11 cellular contexts compared by ENCODE assay signal in genomic region chr7:28061824-28062196, GRCh38.
DNase-seq lines count a peak whose midpoint lies in the region; ATAC-seq, FAIRE-seq and TF ChIP-seq lines count a peak whose summit lies in the region.
"Had no signal": no experiment of that assay in that cellular context is flagged by ENCODE, and none has a peak within 500 bp of the region (broad histone marks: within the 10 kb centered on the region; RNA-seq: fewer than 3 reads in every experiment).

No MANE protein-coding gene starts in this region.

- H3K9me3 ChIP-seq in neutrophil (no peaks in the 10 kb centered on the region), HepG2 (ENCODE audit: low read length) (no peaks in the 10 kb centered on the region)
- H3K9me3 ChIP-seq: prostate gland had no signal

- H4K20me1 ChIP-seq in HepG2 (ENCODE audit: insufficient read depth, low read length), result no peaks in the 10 kb centered on the region

- no peaks in the 10 kb centered on the region for H3K79me2 ChIP-seq in HepG2 (ENCODE audit: insufficient read depth, low read length)

- no TSS peak for BruUV-seq in HepG2 (replicated peaks; lab: Mats Ljungman, UMichigan)

- H3K27me3 ChIP-seq in neutrophil, result no peaks in the 10 kb centered on the region
- H3K27me3 ChIP-seq in HepG2 (ENCODE audit: control insufficient read depth in 1 of 2, insufficient read depth in 2 of 2, low read length in 2 of 2), result no peaks in the 10 kb centered on the region; a peak in 1 of 5 replicates

- no peak for TF ChIP-seq RAD21 in HepG2 (CRISPR knock-in tag; IDR thresholded peaks at IDR 0.05)

- no peak for TF ChIP-seq POLR2A in HepG2 (IDR thresholded peaks at IDR 0.05; ENCODE audit: insufficient read depth in 1 of 2, low read depth in 2 of 2, low read length in 2 of 2)

- intact Hi-C loops in HepG2 (cut with micrococcal nuclease; ENCODE audit: unreplicated experiment), result loop anchor here (1.0 kb wide), 2 partner anchors 16 to 34 kb away; no protein-coding TSS in a partner anchor

- DNase-seq in NCI-H1694 (lab: John Stamatoyannopoulos, UW) (no peak), HepG2 (ENCODE audit: low spot score) (no peak), SHP77 treated with DMSO at 0.1 percent for 48 hours (lab: John Stamatoyannopoulos, UW) (no peak)
- no peak for DNase-seq in stimulated activated CD4-positive, alpha-beta T cell treated with anti-CD3 and anti-CD28 coated beads, Interleukin-15, amount 100 ng/mL, for 24 hours
- DNase-seq: NCI-H524 treated with DMSO at 0.1 percent for 48 hours; stimulated activated naive CD4-positive, alpha-beta T cell had no signal

- ATAC-seq in GM18873 (IDR thresholded peaks at IDR 0.05; ENCODE audit: low FRiP score, unreplicated experiment), result peak; percentile 35
- peak; percentile 38 for ATAC-seq in HG03432 (IDR thresholded peaks at IDR 0.05; ENCODE audit: unreplicated experiment)
- ATAC-seq in SK-N-SH treated with all-trans-retinoic acid at 6 μM for 48 hours, result peak; percentile 9
- ATAC-seq in HepG2, result no peak

- CTCF ChIA-PET in HepG2 (lab: Yijun Ruan, JAX; ENCODE audit: low intra/inter-chr PET ratio, low total read pairs), result interaction anchor here (0.7 kb wide), 1 partner anchor 35 kb away, joined by 4 read pairs; no protein-coding TSS in a partner anchor

- H3K27ac ChIP-seq in neutrophil (peak overlapping the region; percentile 60), HepG2 (ENCODE audit: extremely low read length, insufficient read depth, low read length) (no peak overlapping the region)
- H3K27ac ChIP-seq: prostate gland had no signal

- WGBS in HepG2 (ENCODE audit: low lambda C conversion rate), result 21% methylated on average over 4 of the region's 4 CpGs

- H3K36me3 ChIP-seq in neutrophil (no peaks in the 10 kb centered on the region), HepG2 (replicated peaks in 1 of 2; ENCODE audit: control insufficient read depth in 1 of 2, insufficient read depth in 2 of 2, low read length in 2 of 2) (no peaks in the 10 kb centered on the region)
- H3K36me3 ChIP-seq: prostate gland had no signal

- TF ChIP-seq CTCF in neutrophil (IDR thresholded peaks at IDR 0.05) (no peak), HepG2 (CRISPR knock-in tag; IDR thresholded peaks at IDR 0.05) (no peak)

- H3K4me2 ChIP-seq in HepG2 (ENCODE audit: low read depth, low read length), result no peak overlapping the region

- FAIRE-seq in HepG2 (lab: Jason Lieb, UNC), result no peak

- no peak for TF ChIP-seq EP300 in HepG2 (IDR thresholded peaks at IDR 0.05; ENCODE audit: low read depth in 2 of 2, low read length in 2 of 2)
- TF ChIP-seq EP300 in HepG2 (CRISPR knock-in tag; IDR thresholded peaks at IDR 0.05; ENCODE audit: borderline replicate concordance), result no peak

- no peak overlapping the region for H3K9ac ChIP-seq in HepG2 (ENCODE audit: insufficient read depth, low read depth, low read length)

- in situ Hi-C loops in HepG2 (cut with HindIII; ENCODE audit: extremely low pct_ligation_motif_present, low pct_unique_long_range_greater_than_20kb), result no loop called here

- no peak overlapping the region for H2AFZ ChIP-seq in HepG2 (ENCODE audit: low read length)

- H3K4me1 ChIP-seq in neutrophil (ENCODE audit: control insufficient read depth in 1 of 2, insufficient read depth in 1 of 2, low read depth in 1 of 2, low read length in 1 of 2) (peaks cover 38 to 39% of the 10 kb centered on the region in 2 experiments), HepG2 (ENCODE audit: insufficient read depth, low read length) (no peaks in the 10 kb centered on the region)
- H3K4me1 ChIP-seq: prostate gland had no signal

- no peak overlapping the region for H3K4me3 ChIP-seq in neutrophil (ENCODE audit: low read depth in 1 of 2, low read length in 1 of 2)
- H3K4me3 ChIP-seq in HepG2 (replicated peaks in 1 of 3; ENCODE audit: insufficient read depth in 1 of 3, low read depth in 2 of 3, low read length in 3 of 3), result no peak overlapping the region
- H3K4me3 ChIP-seq: prostate gland had no signal

- POLR2A ChIA-PET in HepG2 (lab: Yijun Ruan, JAX), result no interaction called here

TF ChIP-seq in SK-N-SH treated with all-trans-retinoic acid at 6 μM for 48 hours, 23 proteins besides CTCF, POLR2A, EP300 and RAD21 (continues in another document):
- TF ChIP-seq RARB (CRISPR knock-in tag; IDR thresholded peaks at IDR 0.05) (no peak), CREB5 (CRISPR knock-in tag; IDR thresholded peaks at IDR 0.05; ENCODE audit: low read depth) (no peak), ZNF565 (CRISPR knock-in tag; conservative IDR thresholded peaks at IDR 0.05; ENCODE audit: low read depth) (no peak), CSRNP3 (CRISPR knock-in tag; IDR thresholded peaks at IDR 0.05) (no peak), ESRRG (CRISPR knock-in tag; IDR thresholded peaks at IDR 0.05) (no peak), OSR1 (CRISPR knock-in tag; IDR thresholded peaks at IDR 0.05) (no peak), ISL1 (CRISPR knock-in tag; IDR thresholded peaks at IDR 0.05) (no peak), ZNF70 (CRISPR knock-in tag; IDR thresholded peaks at IDR 0.05) (no peak)

TF ChIP-seq in HepG2, 621 proteins besides CTCF, POLR2A, EP300 and RAD21:
- no peak for TF ChIP-seq PCBP2 (optimal IDR thresholded peaks at IDR 0.05; ENCODE audit: low read depth, low read length, poor library complexity, severe bottlenecking)
- no peak for TF ChIP-seq ZNF674 (CRISPR knock-in tag; IDR thresholded peaks at IDR 0.05; ENCODE audit: low read depth)
- TF ChIP-seq CREBL2 (CRISPR knock-in tag; IDR thresholded peaks at IDR 0.05; ENCODE audit: borderline replicate concordance), result no peak
- no peak for TF ChIP-seq NPAS2 (CRISPR knock-in tag; IDR thresholded peaks at IDR 0.05; ENCODE audit: borderline replicate concordance)
- TF ChIP-seq DR1 (CRISPR knock-in tag; IDR thresholded peaks at IDR 0.05), result no peak
- no peak for TF ChIP-seq KDM1A (CRISPR knock-in tag; IDR thresholded peaks at IDR 0.05)
- no peak for TF ChIP-seq TAF15 (IDR thresholded peaks at IDR 0.05; ENCODE audit: low read depth, low read length, poor library complexity, severe bottlenecking)
- no peak for TF ChIP-seq PAWR (CRISPR knock-in tag; IDR thresholded peaks at IDR 0.05; ENCODE audit: borderline replicate concordance)
- no peak for TF ChIP-seq ZNF296 (CRISPR knock-in tag; conservative IDR thresholded peaks at IDR 0.05)
- no peak for TF ChIP-seq ZBTB2 (CRISPR knock-in tag; IDR thresholded peaks at IDR 0.05; ENCODE audit: low read depth)
- TF ChIP-seq ZFP90 (CRISPR knock-in tag; IDR thresholded peaks at IDR 0.05; ENCODE audit: borderline replicate concordance), result no peak
- TF ChIP-seq ZNF12 (CRISPR knock-in tag; IDR thresholded peaks at IDR 0.05), result no peak
- no peak for TF ChIP-seq RBFOX2 (IDR thresholded peaks at IDR 0.05; ENCODE audit: low read depth, low read length)
- no peak for TF ChIP-seq ZNF713 (CRISPR knock-in tag; IDR thresholded peaks at IDR 0.05)
- no peak for TF ChIP-seq PREB (CRISPR knock-in tag; IDR thresholded peaks at IDR 0.05)
- TF ChIP-seq ZNF362 (CRISPR knock-in tag; IDR thresholded peaks at IDR 0.05; ENCODE audit: borderline replicate concordance), result no peak
- no peak for TF ChIP-seq FOXM1 (CRISPR knock-in tag; IDR thresholded peaks at IDR 0.05)
